ENCODE assay signal across 22 cellular contexts in genomic region chr1:91428182-91428798, GRCh38. TPM values are rescaled to one million over a fixed set of nuclear protein-coding genes. Genes with fewer than 3 reads are reported as not detected.
DNase-seq lines count a peak whose midpoint lies in the region; ATAC-seq and TF ChIP-seq lines count a peak whose summit lies in the region.
"Had no signal": no experiment of that assay in that cellular context is flagged by ENCODE, and none has a peak within 500 bp of the region (broad histone marks: within the 10 kb centered on the region; RNA-seq: fewer than 3 reads in every experiment).

No MANE protein-coding gene starts in this region.

- no peaks in the 10 kb centered on the region for H3K9me2 ChIP-seq in GM23338 (ENCODE audit: insufficient read depth)

- H3K36me3 ChIP-seq in GM23338 (ENCODE audit: insufficient read depth) = no peaks in the 10 kb centered on the region
- H3K36me3 ChIP-seq: colonic mucosa had no signal

- peak overlapping the region; percentile 97 for H2AFZ ChIP-seq in GM23338

- H3F3A ChIP-seq in GM23338 (replicated peaks; ENCODE audit: low read depth) = no peaks in the 10 kb centered on the region

- H3K79me2 ChIP-seq in GM23338 (replicated peaks; ENCODE audit: insufficient read depth) = no peaks in the 10 kb centered on the region

- no peaks in the 10 kb centered on the region; the same call in 1 of the 3 replicates for H3K9me3 Mint-ChIP-seq in GM23338
- peaks cover 7% of the 10 kb centered on the region for H3K9me3 Mint-ChIP-seq in mesothelial cell of epicardium
- no peaks in the 10 kb centered on the region for H3K9me3 Mint-ChIP-seq in activated naive CD8-positive, alpha-beta T cell treated with anti-CD3 and anti-CD28 coated beads, Interleukin-2, amount 50 U/mL, for 24 hours
- H3K9me3 Mint-ChIP-seq: CD4-positive, alpha-beta T cell had no signal

- H3K4me3 ChIP-seq in GM23338 = peak overlapping the region; percentile 27; the same call in 1 of the 2 replicates
- H3K4me3 ChIP-seq: colonic mucosa, testis had no signal

- peak overlapping the region; percentile 35; the same call in 1 of the 2 replicates for H3K4me2 ChIP-seq in GM23338

- H3K27ac ChIP-seq in GM23338 (ENCODE audit: low read depth) = no peak overlapping the region
- H3K27ac ChIP-seq: colonic mucosa, epithelial cell of prostate, testis had no signal

- H3K36me3 Mint-ChIP-seq in GM23338 (ENCODE audit: low read depth) (no peaks in the 10 kb centered on the region), mesothelial cell of epicardium (no peaks in the 10 kb centered on the region)
- H3K36me3 Mint-ChIP-seq in activated naive CD8-positive, alpha-beta T cell treated with anti-CD3 and anti-CD28 coated beads, Interleukin-2, amount 50 U/mL, for 24 hours (ENCODE audit: low read depth) = no peaks in the 10 kb centered on the region
- H3K36me3 Mint-ChIP-seq: T-cell had no signal

- H3K4me1 Mint-ChIP-seq in GM23338 (no peaks in the 10 kb centered on the region; the same call in 2 of the 3 replicates), mesothelial cell of epicardium (no peaks in the 10 kb centered on the region)
- H3K4me1 Mint-ChIP-seq in activated naive CD8-positive, alpha-beta T cell treated with anti-CD3 and anti-CD28 coated beads, Interleukin-2, amount 50 U/mL, for 24 hours = no peaks in the 10 kb centered on the region
- H3K4me1 Mint-ChIP-seq: immature natural killer cell, T-cell had no signal

- no peaks in the 10 kb centered on the region for H4K20me1 ChIP-seq in GM23338 (replicated peaks; ENCODE audit: insufficient read depth)

- no peaks in the 10 kb centered on the region for H3K27me3 ChIP-seq in GM23338 (ENCODE audit: insufficient read depth)
- H3K27me3 ChIP-seq: colonic mucosa, testis had no signal

- H3K27ac Mint-ChIP-seq in GM23338 = no peak overlapping the region
- H3K27ac Mint-ChIP-seq in mesothelial cell of epicardium = no peak overlapping the region
- no peak overlapping the region for H3K27ac Mint-ChIP-seq in activated naive CD8-positive, alpha-beta T cell treated with anti-CD3 and anti-CD28 coated beads, Interleukin-2, amount 50 U/mL, for 24 hours
- H3K27ac Mint-ChIP-seq: CD4-positive, alpha-beta T cell; immature natural killer cell; T-cell had no signal

- no peak overlapping the region for H3K4me3 Mint-ChIP-seq in GM23338
- peak overlapping the region; percentile 28 for H3K4me3 Mint-ChIP-seq in mesothelial cell of epicardium
- no peak overlapping the region for H3K4me3 Mint-ChIP-seq in activated naive CD8-positive, alpha-beta T cell treated with anti-CD3 and anti-CD28 coated beads, Interleukin-2, amount 50 U/mL, for 24 hours
- H3K4me3 Mint-ChIP-seq: CD4-positive, alpha-beta T cell; immature natural killer cell; T-cell had no signal

- ATAC-seq in GM23338 = peak; percentile 93
- ATAC-seq in HG02642 (IDR thresholded peaks at IDR 0.05; ENCODE audit: poor library complexity, unreplicated experiment) = no peak
- no peak for ATAC-seq in activated naive CD8-positive, alpha-beta T cell treated with anti-CD3 and anti-CD28 coated beads, Interleukin-2, amount 50 U/mL, for 24 hours
- ATAC-seq: HCT116, sciatic nerve, T-cell had no signal

- H3K27me3 Mint-ChIP-seq in GM23338 (ENCODE audit: insufficient read depth, low read depth, poor library complexity) (no peaks in the 10 kb centered on the region), mesothelial cell of epicardium (ENCODE audit: low read depth) (peaks cover 27% of the 10 kb centered on the region)
- peaks cover 42% of the 10 kb centered on the region for H3K27me3 Mint-ChIP-seq in activated naive CD8-positive, alpha-beta T cell treated with anti-CD3 and anti-CD28 coated beads, Interleukin-2, amount 50 U/mL, for 24 hours

- peak; percentile 39 for DNase-seq in DMS79 treated with DMSO at 0.1 percent for 48 hours (lab: John Stamatoyannopoulos, UW)
- DNase-seq in DMS79 (lab: John Stamatoyannopoulos, UW) = no peak
- peak; percentile 71 for DNase-seq in GM23338 (ENCODE audit: low spot score)
- DNase-seq in astrocyte of the hippocampus (ENCODE audit: low read depth, low spot score) = peak; percentile 8
- DNase-seq in mesothelial cell of epicardium (ENCODE audit: low spot score in 2 of 2, unreplicated experiment in 2 of 2) = no peak
- DNase-seq in activated naive CD8-positive, alpha-beta T cell treated with anti-CD3 and anti-CD28 coated beads, Interleukin-2, amount 50 U/mL, for 24 hours = no peak
- no peak for DNase-seq in activated CD8-positive, alpha-beta memory T cell treated with anti-CD3 and anti-CD28 coated beads for 24 hours
- DNase-seq: activated CD4-positive, CD25-positive, alpha-beta regulatory T cell; activated gamma-delta T cell treated with Interleukin-2 at 50 U/mL for 16 hours; aorta; CD4-positive, alpha-beta T cell; colonic mucosa; immature natural killer cell; IMR-90; mesenchymal stem cell; stimulated activated CD4-positive, alpha-beta T cell treated with anti-CD3 and anti-CD28 coated beads, Interleukin-2, amount 100 ng/mL, for 48 hours; T-cell; testis had no signal

- no peak for TF ChIP-seq CTCF in GM23338 (conservative IDR thresholded peaks at IDR 0.05; ENCODE audit: low read depth in 2 of 2)
- TF ChIP-seq CTCF in mesothelial cell of epicardium (IDR thresholded peaks at IDR 0.05; ENCODE audit: unreplicated experiment) = no peak

- no peaks in the 10 kb centered on the region for H3K4me1 ChIP-seq in GM23338 (ENCODE audit: insufficient read depth)
- H3K4me1 ChIP-seq: colonic mucosa, testis had no signal

TF ChIP-seq in GM23338, 12 proteins besides CTCF, POLR2A, EP300 and RAD21 (continues in another document):
- no peak for TF ChIP-seq ZNF331 (CRISPR knock-in tag; IDR thresholded peaks at IDR 0.05; ENCODE audit: low read depth)
- TF ChIP-seq NANOG (IDR thresholded peaks at IDR 0.05; ENCODE audit: borderline replicate concordance) = no peak
- TF ChIP-seq CREB1 (CRISPR knock-in tag; IDR thresholded peaks at IDR 0.05; ENCODE audit: low read depth) = no peak
- TF ChIP-seq, protein P1, sequence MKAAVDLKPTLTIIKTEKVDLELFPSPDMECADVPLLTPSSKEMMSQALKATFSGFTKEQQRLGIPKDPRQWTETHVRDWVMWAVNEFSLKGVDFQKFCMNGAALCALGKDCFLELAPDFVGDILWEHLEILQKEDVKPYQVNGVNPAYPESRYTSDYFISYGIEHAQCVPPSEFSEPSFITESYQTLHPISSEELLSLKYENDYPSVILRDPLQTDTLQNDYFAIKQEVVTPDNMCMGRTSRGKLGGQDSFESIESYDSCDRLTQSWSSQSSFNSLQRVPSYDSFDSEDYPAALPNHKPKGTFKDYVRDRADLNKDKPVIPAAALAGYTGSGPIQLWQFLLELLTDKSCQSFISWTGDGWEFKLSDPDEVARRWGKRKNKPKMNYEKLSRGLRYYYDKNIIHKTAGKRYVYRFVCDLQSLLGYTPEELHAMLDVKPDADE (IDR thresholded peaks at IDR 0.05) = no peak

RNA-seq across cellular contexts. Expression of gene HFM1, which starts 23.7 kb away (rescaled TPM):
- 3.3 and 5.2 TPM in 2 replicates for total RNA-seq in GM23338 (2014; rRNA removed; shearing (Covaris generic))
- polyA plus RNA-seq in GM23338 (2016; fragmentation: Nextera tagmentation; extraction: Ambion mirVana) = 1.5 and 2.3 TPM in 2 replicates
- total RNA-seq in mesothelial cell of epicardium = 6.1 to 9.0 TPM (median 7.4 TPM) in 3 replicates
- total RNA-seq: CD4-positive, alpha-beta T cell; T-cell had no signal
- polyA plus RNA-seq: aorta, immature natural killer cell had no signal

Comparison
In these comparisons a context has a peak if more than half of its experiments do, and no peak if none do; other contexts are left out.
1. DNase-seq: peak in DMS79 treated with DMSO at 0.1 percent for 48 hours (single experiment), GM23338 (single experiment) and astrocyte of the hippocampus (single experiment); none in DMS79 (single experiment), mesothelial cell of epicardium (0 of 2), activated naive CD8-positive, alpha-beta T cell treated with anti-CD3 and anti-CD28 coated beads, Interleukin-2, amount 50 U/mL, for 24 hours (single experiment) and activated CD8-positive, alpha-beta memory T cell treated with anti-CD3 and anti-CD28 coated beads for 24 hours (single experiment).